In genomic region chr1:47931395-47931794, GRCh38 we compare ENCODE assay signal across 11 cellular contexts.
A peak's percentile ranks its signal among the peaks of the same experiment; 100 is the strongest.
DNase-seq lines count a peak whose midpoint lies in the region; FAIRE-seq and TF ChIP-seq lines count a peak whose summit lies in the region.
"Had no signal": no experiment of that assay in that cellular context is flagged by ENCODE, and none has a peak within 500 bp of the region (broad histone marks: within the 10 kb centered on the region; RNA-seq: fewer than 3 reads in every experiment).

No MANE protein-coding gene starts in this region.

- FAIRE-seq in keratinocyte (lab: Jason Lieb, UNC) = peak; percentile 91
- FAIRE-seq: endometrium had no signal

- H3K9me1 ChIP-seq in keratinocyte (ENCODE audit: control insufficient read depth, extremely low read depth, insufficient read depth, low read length) = no peaks in the 10 kb centered on the region

- no peak for TF ChIP-seq POLR2A in prostate gland (IDR thresholded peaks at IDR 0.05)
- no peak for TF ChIP-seq POLR2A in suprapubic skin (IDR thresholded peaks at IDR 0.05)

- H3K27ac ChIP-seq in keratinocyte (ENCODE audit: control insufficient read depth, insufficient read depth, low read length) (no peak overlapping the region), prostate gland (no peak overlapping the region), suprapubic skin (no peak overlapping the region)

- DNase-seq in DMS53 (lab: John Stamatoyannopoulos, UW) = peak; percentile 97
- peak; percentile 74 for DNase-seq in HT-29 (ENCODE audit: low spot score)
- DNase-seq in RPMI7951 (ENCODE audit: low read depth) = peak; percentile 44
- DNase-seq in keratinocyte (ENCODE audit: low read depth, low spot score) = peak; percentile 48
- no peak for DNase-seq in midbrain (lab: John Stamatoyannopoulos, UW)
- no peak for DNase-seq in prostate gland (ENCODE audit: low spot score)
- DNase-seq in anterior cingulate cortex (lab: John Stamatoyannopoulos, UW) = no peak
- no peak for DNase-seq in suprapubic skin (ENCODE audit: low spot score in 2 of 2)
- DNase-seq: left cardiac atrium, SIG-M5 had no signal

- H4K20me1 ChIP-seq in keratinocyte (ENCODE audit: control insufficient read depth, extremely low read depth, insufficient read depth, low read length) = no peaks in the 10 kb centered on the region

- H3K9me3 ChIP-seq in keratinocyte (ENCODE audit: control insufficient read depth, low read depth, low read length) (no peaks in the 10 kb centered on the region), prostate gland (no peaks in the 10 kb centered on the region), suprapubic skin (no peaks in the 10 kb centered on the region)

- TF ChIP-seq EP300 in suprapubic skin (IDR thresholded peaks at IDR 0.05) = no peak

- H3K4me2 ChIP-seq in keratinocyte (ENCODE audit: control insufficient read depth, extremely low read depth, insufficient read depth, low read depth, low read length) = no peak overlapping the region

- intact Hi-C loops in prostate gland (cut with DNase I) = no loop called here

- peaks cover 2% of the 10 kb centered on the region for H3K27me3 ChIP-seq in keratinocyte (ENCODE audit: control insufficient read depth, extremely low read depth, insufficient read depth, low read length)
- H3K27me3 ChIP-seq in prostate gland (replicated peaks; ENCODE audit: insufficient read depth) = no peaks in the 10 kb centered on the region
- peaks cover 3% of the 10 kb centered on the region for H3K27me3 ChIP-seq in suprapubic skin

- H2AFZ ChIP-seq in keratinocyte (ENCODE audit: control insufficient read depth, low read length) = no peak overlapping the region

- dilution Hi-C loops in keratinocyte (cut with MboI; ENCODE audit: extremely low pct_ligation_motif_present, low sequenced_read_pairs) = no loop called here

- no peaks in the 10 kb centered on the region for H3K79me2 ChIP-seq in keratinocyte (ENCODE audit: control insufficient read depth, insufficient read depth, low read length)

- 72% methylated on average over 5 of the region's 5 CpGs for WGBS in prostate gland
- 68% methylated on average over 3 of the region's 5 CpGs for WGBS in suprapubic skin

- H3K9ac ChIP-seq in keratinocyte (ENCODE audit: control insufficient read depth, extremely low read depth, insufficient read depth, low read length) = no peak overlapping the region

- TF ChIP-seq CTCF in keratinocyte (optimal IDR thresholded peaks at IDR 0.05 in 1 of 3, IDR thresholded peaks at IDR 0.05 in 1 of 3, conservative IDR thresholded peaks at IDR 0.05 in 1 of 3; ENCODE audit: extremely low read depth in 1 of 3, insufficient read depth in 2 of 3, low read length in 3 of 3) = peak; percentile 64 to 90 (median 64)
- peak in 1 of 4 experiments; percentile 32 for TF ChIP-seq CTCF in prostate gland (IDR thresholded peaks at IDR 0.05)
- TF ChIP-seq CTCF in suprapubic skin (IDR thresholded peaks at IDR 0.05) = no peak

- no peak overlapping the region for H3K4me3 ChIP-seq in keratinocyte (ENCODE audit: control insufficient read depth in 2 of 3, extremely low read depth in 1 of 3, insufficient read depth in 2 of 3, low read depth in 1 of 3, low read length in 3 of 3)
- no peak overlapping the region for H3K4me3 ChIP-seq in prostate gland
- H3K4me3 ChIP-seq in suprapubic skin = no peak overlapping the region

- H3K36me3 ChIP-seq in keratinocyte (ENCODE audit: control insufficient read depth in 2 of 2, extremely low read depth in 1 of 2, insufficient read depth in 2 of 2, low read length in 2 of 2) (no peaks in the 10 kb centered on the region), prostate gland (no peaks in the 10 kb centered on the region), suprapubic skin (no peaks in the 10 kb centered on the region)

- peaks cover 6% of the 10 kb centered on the region for H3K4me1 ChIP-seq in keratinocyte (ENCODE audit: control insufficient read depth, extremely low read depth, insufficient read depth, low read length)
- H3K4me1 ChIP-seq in prostate gland (replicated peaks) = no peaks in the 10 kb centered on the region
- peaks cover 41% of the 10 kb centered on the region for H3K4me1 ChIP-seq in suprapubic skin

Comparison
In these comparisons a context has a peak if more than half of its experiments do, and no peak if none do; other contexts are left out.
1. DNase-seq: peak in DMS53 (single experiment), HT-29 (single experiment), RPMI7951 (single experiment) and keratinocyte (single experiment); none in midbrain (single experiment), prostate gland (single experiment), anterior cingulate cortex (0 of 58) and suprapubic skin (0 of 2).
2. CTCF ChIP-seq: peak in keratinocyte (3 of 3); none in suprapubic skin (0 of 2).